In genomic region chr10:91653214-91653875, GRCh38 we compare ENCODE assay signal across 11 cellular contexts. TPM values are rescaled to one million over a fixed set of nuclear protein-coding genes. Genes with fewer than 3 reads are reported as not detected.
DNase-seq lines count a peak whose midpoint lies in the region; ATAC-seq, FAIRE-seq and TF ChIP-seq lines count a peak whose summit lies in the region.
"Had no signal": no experiment of that assay in that cellular context is flagged by ENCODE, and none has a peak within 500 bp of the region (broad histone marks: within the 10 kb centered on the region; RNA-seq: fewer than 3 reads in every experiment).

No MANE protein-coding gene starts in this region.

- no peak overlapping the region for H2AK9ac ChIP-seq in IMR-90 (replicated peaks; ENCODE audit: low read depth, low read length, poor library complexity)

- CTCF ChIA-PET in IMR-90 (lab: Yijun Ruan, JAX): interaction anchor here (0.6 kb wide), 1 partner anchor 29 kb away, joined by 3 read pairs; no protein-coding TSS in a partner anchor

- dilution Hi-C loops in IMR-90 (cut with HindIII; ENCODE audit: low sequenced_read_pairs, unreplicated experiment): no loop called here

- H4K20me1 ChIP-seq in IMR-90 (ENCODE audit: insufficient read depth, low read length): no peaks in the 10 kb centered on the region

- TF ChIP-seq CTCF in IMR-90 (conservative IDR thresholded peaks at IDR 0.05; ENCODE audit: low read depth, low read length) (no peak), astrocyte of the spinal cord (IDR thresholded peaks at IDR 0.05; ENCODE audit: low read depth, low read length) (no peak), fibroblast of villous mesenchyme (IDR thresholded peaks at IDR 0.05; ENCODE audit: insufficient read depth, low read depth, low read length) (no peak), colonic mucosa (IDR thresholded peaks at IDR 0.05) (no peak)

- in situ Hi-C loops in IMR-90 (cut with MboI; ENCODE audit: low sequenced_read_pairs) (no loop called here), astrocyte of the spinal cord (cut with HindIII; ENCODE audit: low sequenced_read_pairs) (no loop called here)

- peak overlapping the region; percentile 0 to 11; a peak in 3 of 4 replicates for H4K8ac ChIP-seq in IMR-90 (ENCODE audit: low read depth in 2 of 2, low read length in 2 of 2)

- BruUV-seq in IMR-90 (replicated peaks; lab: Mats Ljungman, UMichigan): no TSS peak

- DNase-seq in IMR-90: peak; percentile 77
- peak; percentile 71 for DNase-seq in astrocyte of the spinal cord (ENCODE audit: low read depth, low spot score)
- peak; percentile 34 for DNase-seq in fibroblast of villous mesenchyme (ENCODE audit: low read depth)
- peak; percentile 45 for DNase-seq in urothelium cell line (ENCODE audit: low spot score)
- no peak for DNase-seq in SHP77 (lab: John Stamatoyannopoulos, UW)
- no peak for DNase-seq in colonic mucosa
- DNase-seq in AG08396 (ENCODE audit: low spot score): no peak
- DNase-seq: activated CD4-positive, alpha-beta T cell treated with anti-CD3 and anti-CD28 coated beads for 1 hour; aorta; NCI-H1092 treated with DMSO at 0.1 percent for 48 hours; right cardiac atrium had no signal

- no peak overlapping the region for H2AFZ ChIP-seq in IMR-90 (replicated peaks; ENCODE audit: low read length, poor library complexity)

- H3K36me3 ChIP-seq in IMR-90 (ENCODE audit: control insufficient read depth, insufficient read depth, low read length) (no peaks in the 10 kb centered on the region), colonic mucosa (no peaks in the 10 kb centered on the region)

- H3K27ac ChIP-seq in IMR-90 (ENCODE audit: insufficient read depth, low read length) (no peak overlapping the region; the same call in 1 of the 2 replicates), colonic mucosa (no peak overlapping the region)

- 94% methylated on average over 3 of the region's 6 CpGs; no CpG with 5 or more reads in 1 of the 2 experiments for whole genome bisulfite sequencing in IMR-90 (ENCODE audit: extremely low coverage in 2 of 2, insufficient read length in 1 of 2), 2 experiments

- peak overlapping the region; percentile 76; the same call in 2 of the 3 replicates for H2BK15ac ChIP-seq in IMR-90 (ENCODE audit: low read depth, low read length)

- no peak for TF ChIP-seq RAD21 in IMR-90 (IDR thresholded peaks at IDR 0.05; ENCODE audit: low read length)

- H3K56ac ChIP-seq in IMR-90 (ENCODE audit: extremely low read depth, insufficient read depth, low read length): no peak overlapping the region

- H3K18ac ChIP-seq in IMR-90 (ENCODE audit: low read depth, low read length): peak overlapping the region; percentile 90; the same call in 1 of the 2 replicates

- H2BK20ac ChIP-seq in IMR-90 (ENCODE audit: low read depth, low read length): peak overlapping the region; percentile 58

- peak overlapping the region; percentile 42; the same call in 1 of the 2 replicates for H4K91ac ChIP-seq in IMR-90 (ENCODE audit: insufficient read depth, low read depth, low read length)

- no peak overlapping the region for H3K23ac ChIP-seq in IMR-90 (ENCODE audit: low read depth, low read length)

- H3K27me3 ChIP-seq in IMR-90 (ENCODE audit: control insufficient read depth, insufficient read depth, low read length): no peaks in the 10 kb centered on the region
- H3K27me3 ChIP-seq in colonic mucosa: no peaks in the 10 kb centered on the region

- peaks cover 10% of the 10 kb centered on the region for H3K9me1 ChIP-seq in IMR-90 (ENCODE audit: insufficient read depth, low read length)

- H3K4me2 ChIP-seq in IMR-90 (ENCODE audit: low read depth, low read length): no peak overlapping the region

- no peak overlapping the region for H3K4me3 ChIP-seq in IMR-90 (ENCODE audit: insufficient read depth, low read depth, low read length)
- H3K4me3 ChIP-seq in astrocyte of the spinal cord (ENCODE audit: low read depth, low read length): no peak overlapping the region
- H3K4me3 ChIP-seq in fibroblast of villous mesenchyme (ENCODE audit: low read depth, low read length): no peak overlapping the region
- H3K4me3 ChIP-seq in colonic mucosa: no peak overlapping the region

- no peak for FAIRE-seq in urothelium cell line (lab: Jason Lieb, UNC)

- H3K9me3 ChIP-seq in IMR-90 (ENCODE audit: control insufficient read depth, insufficient read depth, low read length): no peaks in the 10 kb centered on the region
- no peaks in the 10 kb centered on the region for H3K9me3 ChIP-seq in colonic mucosa

- POLR2A ChIA-PET in IMR-90 (lab: Charles Lee; ENCODE audit: unreplicated experiment): no interaction called here

- H3K9ac ChIP-seq in IMR-90 (ENCODE audit: low read depth, low read length) (no peak overlapping the region), colonic mucosa (ENCODE audit: low read depth in 2 of 2, low read length in 2 of 2) (no peak overlapping the region)

- intact Hi-C loops in IMR-90 (cut with micrococcal nuclease) (no loop called here), colonic mucosa (cut with DNase I) (no loop called here)

- H3K4me1 ChIP-seq in IMR-90 (ENCODE audit: control insufficient read depth, insufficient read depth, low read length) (peaks cover 12% of the 10 kb centered on the region), colonic mucosa (no peaks in the 10 kb centered on the region)

- peak overlapping the region; percentile 72 for H2BK5ac ChIP-seq in IMR-90 (ENCODE audit: low read depth, low read length, poor library complexity, severe bottlenecking)

- H4K5ac ChIP-seq in IMR-90 (ENCODE audit: low read depth, low read length): peak overlapping the region; percentile 75; the same call in 1 of the 2 replicates

- H3K4ac ChIP-seq in IMR-90 (ENCODE audit: low read depth, low read length): peak overlapping the region; percentile 40; the same call in 1 of the 2 replicates

- 0 out of 2 replicates have a peak overlapping the region, but pooled peaks have one; percentile 6 for H3K14ac ChIP-seq in IMR-90 (replicated peaks; ENCODE audit: low read depth, low read length)

- no peaks in the 10 kb centered on the region for H3K79me1 ChIP-seq in IMR-90 (ENCODE audit: low read depth in 1 of 2, low read length in 2 of 2)

- H2BK120ac ChIP-seq in IMR-90 (ENCODE audit: low read depth, low read length): peak overlapping the region; percentile 58

- no peak for TF ChIP-seq POLR2A in IMR-90 (IDR thresholded peaks at IDR 0.05; ENCODE audit: low read depth, low read length)

- peak overlapping the region; percentile 32; the same call in 1 of the 2 replicates for H2AK5ac ChIP-seq in IMR-90 (ENCODE audit: low read depth, low read length)

- no peak for ATAC-seq in IMR-90 (ENCODE audit: low read depth)

TF ChIP-seq in IMR-90, 13 proteins besides CTCF, POLR2A, EP300 and RAD21:
- TF ChIP-seq MAZ (IDR thresholded peaks at IDR 0.05; ENCODE audit: borderline replicate concordance, low read depth, low read length): no peak
- TF ChIP-seq BHLHE40 (IDR thresholded peaks at IDR 0.05; ENCODE audit: low read depth, low read length): no peak
- no peak for TF ChIP-seq FOS (IDR thresholded peaks at IDR 0.05; ENCODE audit: low read depth, low read length)
- no peak for TF ChIP-seq SMC3 (IDR thresholded peaks at IDR 0.05; ENCODE audit: low read depth, low read length)
- no peak for TF ChIP-seq MAFK (IDR thresholded peaks at IDR 0.05; ENCODE audit: low read depth, low read length)
- no peak for TF ChIP-seq USF2 (IDR thresholded peaks at IDR 0.05; ENCODE audit: low read depth, low read length)
- TF ChIP-seq CHD1 (IDR thresholded peaks at IDR 0.05; ENCODE audit: low read depth, low read length): no peak
- TF ChIP-seq CEBPB (IDR thresholded peaks at IDR 0.05; ENCODE audit: low read depth, low read length): no peak
- TF ChIP-seq RFX5 (IDR thresholded peaks at IDR 0.05; ENCODE audit: low read depth, low read length): no peak
- no peak for TF ChIP-seq NFE2L2 (IDR thresholded peaks at IDR 0.05; ENCODE audit: low read depth, low read length)
- TF ChIP-seq RCOR1 (IDR thresholded peaks at IDR 0.05; ENCODE audit: insufficient replicate concordance, low read length): no peak
- TF ChIP-seq ELK1 (IDR thresholded peaks at IDR 0.05; ENCODE audit: borderline replicate concordance, low read depth, low read length): no peak
- no peak for TF ChIP-seq MXI1 (IDR thresholded peaks at IDR 0.05; ENCODE audit: borderline replicate concordance, low read depth, low read length)

RNA-seq across cellular contexts. Expression of gene PPP1R3C, which starts 20.5 kb away (rescaled TPM):
- total RNA-seq in IMR-90 (2012; rRNA removed): 61.7 and 62.9 TPM in 2 replicates
- polyA plus RNA-seq in IMR-90 (2012; rRNA removed): 10.8 and 17.4 TPM in 2 replicates
- 4.8 and 6.4 TPM in 2 replicates for polyA plus RNA-seq in IMR-90 (2012; cell fraction: cytosol; rRNA removed)
- 1.6 and 12.4 TPM in 2 replicates for polyA plus RNA-seq in IMR-90 (2012; cell fraction: nucleus; rRNA removed; ENCODE audit: low replicate concordance)
- total RNA-seq in fibroblast of villous mesenchyme: 57.0 and 109 TPM in 2 replicates
- 1 to 10 TPM; 1.9 to 6.5 TPM for total RNA-seq in colonic mucosa

Comparison
In these comparisons a context has a peak if more than half of its experiments do, and no peak if none do; other contexts are left out.
1. DNase-seq: peak in IMR-90 (single experiment), astrocyte of the spinal cord (single experiment), fibroblast of villous mesenchyme (single experiment) and urothelium cell line (single experiment); none in SHP77 (0 of 2), colonic mucosa (single experiment) and AG08396 (single experiment).